In the genomic region with DNA sequence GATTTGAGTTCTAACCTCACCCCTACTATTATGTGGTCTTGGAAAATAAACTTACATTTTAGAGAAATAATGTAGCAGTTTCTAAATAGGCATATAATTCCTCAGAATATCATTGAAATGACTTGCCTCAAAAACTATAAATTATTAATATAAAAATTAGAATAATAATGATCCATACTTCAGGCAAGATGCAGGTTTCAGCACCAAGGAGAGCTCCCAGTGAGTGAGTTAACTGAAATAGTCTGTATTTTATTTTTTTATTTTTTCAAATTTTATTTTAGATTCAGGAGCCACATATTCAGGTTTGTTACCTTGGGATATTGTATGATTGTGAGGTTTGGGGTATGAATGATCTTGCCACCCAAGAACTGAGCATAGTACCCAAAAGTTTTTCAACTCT, we compare ENCODE assay signal across 17 cellular contexts.
DNase-seq lines count a peak whose midpoint lies in the region; ATAC-seq, FAIRE-seq and TF ChIP-seq lines count a peak whose summit lies in the region.
"Had no signal": no experiment of that assay in that cellular context is flagged by ENCODE, and none has a peak within 500 bp of the region (broad histone marks: within the 10 kb centered on the region; RNA-seq: fewer than 3 reads in every experiment).

No MANE protein-coding gene starts in this region.

- H3K9me2 ChIP-seq in OCI-LY7 (ENCODE audit: insufficient read depth, low read length), result no peaks in the 10 kb centered on the region

- no peaks in the 10 kb centered on the region for H4K20me1 ChIP-seq in OCI-LY7 (ENCODE audit: insufficient read depth, low read length)
- H4K20me1 ChIP-seq: BLaER1 had no signal

- POLR2A ChIA-PET in OCI-LY7 (lab: Charles Lee), result no interaction called here

- FAIRE-seq in H54 (lab: Jason Lieb, UNC), result no peak

- H3K4me1 ChIP-seq in liver (ENCODE audit: control insufficient read depth in 4 of 4, insufficient read depth in 4 of 4, low read length in 3 of 4) (no peaks in the 10 kb centered on the region), right lobe of liver (no peaks in the 10 kb centered on the region), OCI-LY7 (ENCODE audit: insufficient read depth, low read length, poor library complexity, severe bottlenecking) (no peaks in the 10 kb centered on the region), tibial artery (no peaks in the 10 kb centered on the region), BE2C (no peaks in the 10 kb centered on the region)
- H3K4me1 ChIP-seq: BLaER1 had no signal

- no peak overlapping the region for H3K9ac ChIP-seq in liver (ENCODE audit: low read depth in 1 of 2, low read length in 2 of 2)
- H3K9ac ChIP-seq: BLaER1 had no signal

- CTCF ChIA-PET in OCI-LY7 (lab: Charles Lee; ENCODE audit: unreplicated experiment), result no interaction called here

- intact Hi-C loops in right lobe of liver (cut with DNase I) (no loop called here), OCI-LY7 (cut with micrococcal nuclease; ENCODE audit: unreplicated experiment) (no loop called here), tibial artery (cut with DNase I; ENCODE audit: low total_unique reads) (no loop called here)

- ATAC-seq in right lobe of liver, result no peak

- DNase-seq in right lobe of liver (no peak), OCI-LY7 (ENCODE audit: low spot score) (peak; percentile 4), fibroblast of peridontal ligament (ENCODE audit: extremely low read depth) (peak; percentile 13), tibial artery (no peak), kidney tubule cell (ENCODE audit: low spot score) (no peak), BE2C (no peak), H54 (ENCODE audit: insufficient read length, low spot score) (no peak)
- DNase-seq: activated T-cell treated with anti-CD3 and anti-CD28 coated beads for 4 hours; amygdala; effector memory CD4-positive, alpha-beta T cell; hippocampal formation; NCI-H1417 treated with DMSO at 0.1 percent for 48 hours; NCI-H524 treated with DMSO at 0.1 percent for 48 hours; posterior cingulate gyrus had no signal

- H3K79me2 ChIP-seq in OCI-LY7 (ENCODE audit: insufficient read depth, low read depth, low read length), result no peaks in the 10 kb centered on the region

- H3K27me3 ChIP-seq in liver (ENCODE audit: control insufficient read depth in 4 of 4, insufficient read depth in 4 of 4, low read length in 3 of 4), result no peaks in the 10 kb centered on the region
- no peaks in the 10 kb centered on the region for H3K27me3 ChIP-seq in right lobe of liver
- H3K27me3 ChIP-seq in tibial artery, result no peaks in the 10 kb centered on the region
- H3K27me3 ChIP-seq in BE2C, result no peaks in the 10 kb centered on the region
- H3K27me3 ChIP-seq: BLaER1 had no signal

- H3K4me3 ChIP-seq in liver (ENCODE audit: low read depth in 1 of 3, low read length in 3 of 3) (no peak overlapping the region), right lobe of liver (no peak overlapping the region), OCI-LY7 (ENCODE audit: low read depth, low read length, poor library complexity, severe bottlenecking) (no peak overlapping the region), tibial artery (no peak overlapping the region), BE2C (ENCODE audit: low read depth, low read length) (no peak overlapping the region)
- H3K4me3 ChIP-seq: BLaER1 had no signal

- H3K9me3 ChIP-seq in liver (ENCODE audit: control insufficient read depth in 4 of 4, low read length in 3 of 4) (no peaks in the 10 kb centered on the region), right lobe of liver (no peaks in the 10 kb centered on the region), OCI-LY7 (ENCODE audit: low read length) (no peaks in the 10 kb centered on the region), tibial artery (peaks cover 0 to 7% (median 0%) of the 10 kb centered on the region in 3 donors), BE2C (no peaks in the 10 kb centered on the region)

- BruUV-seq in OCI-LY7 (replicated peaks; lab: Mats Ljungman, UMichigan), result no TSS peak

- no peak overlapping the region for H3K4me2 ChIP-seq in OCI-LY7 (ENCODE audit: low read length)
- H3K4me2 ChIP-seq: BLaER1 had no signal

- no peak for TF ChIP-seq RAD21 in liver (IDR thresholded peaks at IDR 0.05)

- TF ChIP-seq POLR2A in right lobe of liver (IDR thresholded peaks at IDR 0.05) (no peak), H54 (IDR thresholded peaks at IDR 0.05; ENCODE audit: low read depth, low read length) (no peak)

- no peak overlapping the region for H3K27ac ChIP-seq in liver (ENCODE audit: low read depth in 1 of 2, low read length in 2 of 2)
- no peak overlapping the region for H3K27ac ChIP-seq in right lobe of liver
- no peak overlapping the region for H3K27ac ChIP-seq in OCI-LY7 (ENCODE audit: low read depth, low read length, poor library complexity, severe bottlenecking)
- H3K27ac ChIP-seq in tibial artery, result no peak overlapping the region
- H3K27ac ChIP-seq: BLaER1, VCaP had no signal

- H2AFZ ChIP-seq in OCI-LY7 (ENCODE audit: low read length), result no peak overlapping the region

- TF ChIP-seq CTCF in liver (IDR thresholded peaks at IDR 0.05; ENCODE audit: low read depth, low read length, missing input control) (no peak), right lobe of liver (IDR thresholded peaks at IDR 0.05) (no peak), OCI-LY7 (conservative IDR thresholded peaks at IDR 0.05; ENCODE audit: low read length) (no peak), tibial artery (IDR thresholded peaks at IDR 0.05) (no peak), BE2C (IDR thresholded peaks at IDR 0.05; ENCODE audit: low read depth, low read length) (no peak)

- H3K36me3 ChIP-seq in liver (ENCODE audit: control insufficient read depth in 4 of 4, insufficient read depth in 3 of 4, low read depth in 1 of 4, low read length in 3 of 4) (no peaks in the 10 kb centered on the region), right lobe of liver (no peaks in the 10 kb centered on the region), OCI-LY7 (ENCODE audit: insufficient read depth, low read length) (no peaks in the 10 kb centered on the region), tibial artery (no peaks in the 10 kb centered on the region), BE2C (no peaks in the 10 kb centered on the region)
- H3K36me3 ChIP-seq: BLaER1 had no signal

TF ChIP-seq in liver, 16 proteins besides CTCF, POLR2A, EP300 and RAD21:
- TF ChIP-seq REST (IDR thresholded peaks at IDR 0.05) (peak; percentile 98), FOXA1 (IDR thresholded peaks at IDR 0.05) (no peak), TAF1 (conservative IDR thresholded peaks at IDR 0.05) (no peak), SP1 (IDR thresholded peaks at IDR 0.05) (no peak), NR2F2 (IDR thresholded peaks at IDR 0.05) (no peak)

Comparison
In these comparisons a context has a peak if more than half of its experiments do, and no peak if none do; other contexts are left out.
1. DNase-seq: peak in OCI-LY7 (single experiment) and fibroblast of peridontal ligament (single experiment); none in right lobe of liver (0 of 3), tibial artery (0 of 2), kidney tubule cell (single experiment), BE2C (single experiment) and H54 (single experiment).